In the genomic region with DNA sequence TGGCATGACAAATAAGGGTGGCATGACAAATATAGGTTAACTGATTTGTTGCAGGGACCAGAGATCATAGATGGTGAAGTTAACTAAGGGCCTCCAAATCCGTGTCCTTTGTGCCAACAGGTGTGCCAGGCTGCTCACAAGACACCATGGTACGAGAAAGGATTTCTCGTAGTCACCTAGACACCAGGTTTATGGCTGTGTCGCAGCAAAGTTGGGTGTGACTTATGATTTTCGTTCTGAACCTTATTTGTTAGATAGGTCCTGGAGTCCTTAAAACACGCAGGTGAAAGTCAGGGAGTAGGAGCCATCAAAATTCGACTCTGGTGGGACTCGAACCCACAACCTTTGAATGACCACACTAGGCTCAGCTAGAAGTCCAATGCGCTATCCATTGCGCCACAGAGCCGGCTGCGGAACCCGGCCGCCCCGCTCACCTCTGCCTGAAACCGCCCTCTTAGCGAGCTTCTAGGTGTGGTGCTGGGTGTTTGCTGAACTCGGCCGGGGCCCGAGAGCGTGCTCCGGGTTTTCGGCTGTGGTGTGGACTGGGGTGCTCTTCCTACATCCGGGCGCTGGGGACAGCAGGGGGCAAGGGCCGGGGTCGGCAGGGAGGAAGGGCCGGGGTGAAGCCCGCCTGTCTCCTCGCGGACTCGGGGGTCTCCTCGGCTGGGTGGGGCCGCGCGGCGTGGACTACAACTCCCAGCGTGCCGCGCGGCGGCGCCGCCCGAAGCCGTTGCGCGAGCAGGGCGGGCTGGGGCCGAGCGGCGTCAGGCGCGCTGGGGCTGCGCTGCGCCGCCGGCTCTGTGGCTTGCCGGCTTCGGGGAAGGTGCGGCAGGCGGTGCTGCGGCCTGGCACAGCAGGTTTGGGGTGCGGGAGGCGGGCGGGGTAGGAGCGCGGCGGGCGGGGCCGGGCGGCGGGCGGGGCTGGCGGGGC, we compare ENCODE assay signal across 1 cellular context.
A peak's percentile ranks its signal among the peaks of the same experiment; 100 is the strongest.
TF ChIP-seq lines count a peak whose summit lies in the region.

Gene SLC27A4 (plus strand): TSS at position 767 of the 930 bp plus-strand sequence. CDS start 2,606 bp downstream, outside the sequence.

TF ChIP-seq in K562, 482 proteins besides CTCF, POLR2A, EP300 and RAD21 (continued from another document and continues in another):
- peak; percentile 40; the same call in 1 of the 2 replicates for TF ChIP-seq FOXP1 (CRISPR knock-in tag; IDR thresholded peaks at IDR 0.05)
- peak; percentile 43; the same call in 1 of the 2 replicates for TF ChIP-seq ZNF583 (CRISPR knock-in tag; IDR thresholded peaks at IDR 0.05)
- TF ChIP-seq EGR1 (conservative IDR thresholded peaks at IDR 0.05) = peak; percentile 60
- TF ChIP-seq ZHX1 (conservative IDR thresholded peaks at IDR 0.05; ENCODE audit: low read length) = no peak
- TF ChIP-seq ARNT (IDR thresholded peaks at IDR 0.05) = peak in 1 of 2 experiments; percentile 90; a peak in 1 of 4 replicates
- TF ChIP-seq MCM7 (IDR thresholded peaks at IDR 0.05) = no peak
- TF ChIP-seq FOXK2 (conservative IDR thresholded peaks at IDR 0.05 in 1 of 2, IDR thresholded peaks at IDR 0.05 in 1 of 2; ENCODE audit: low read depth in 2 of 2) = no peak; a peak in 2 of 4 replicates
- no peak for TF ChIP-seq NFYB (IDR thresholded peaks at IDR 0.05; ENCODE audit: extremely low read depth, insufficient read length)
- TF ChIP-seq ZNF408 (CRISPR knock-in tag; IDR thresholded peaks at IDR 0.05; ENCODE audit: low read depth) = no peak
- TF ChIP-seq TOE1 (IDR thresholded peaks at IDR 0.05; ENCODE audit: borderline replicate concordance) = no peak
- TF ChIP-seq TOE1 (CRISPR knock-in tag; IDR thresholded peaks at IDR 0.05; ENCODE audit: borderline replicate concordance, low read depth) = peak; percentile 88
- 0 out of 2 replicates have a peak, but pooled peaks have one; percentile 25 for TF ChIP-seq SREBF1 (IDR thresholded peaks at IDR 0.05; ENCODE audit: borderline replicate concordance, low read depth, low read length)
- TF ChIP-seq CBX2 (IDR thresholded peaks at IDR 0.05; ENCODE audit: insufficient read depth, low read length, poor library complexity, severe bottlenecking) = no peak
- no peak for TF ChIP-seq COPS2 (conservative IDR thresholded peaks at IDR 0.05)
- no peak; the same call in 1 of the 2 replicates for TF ChIP-seq ZNF830 (CRISPR knock-in tag; IDR thresholded peaks at IDR 0.05)
- TF ChIP-seq, protein P1, sequence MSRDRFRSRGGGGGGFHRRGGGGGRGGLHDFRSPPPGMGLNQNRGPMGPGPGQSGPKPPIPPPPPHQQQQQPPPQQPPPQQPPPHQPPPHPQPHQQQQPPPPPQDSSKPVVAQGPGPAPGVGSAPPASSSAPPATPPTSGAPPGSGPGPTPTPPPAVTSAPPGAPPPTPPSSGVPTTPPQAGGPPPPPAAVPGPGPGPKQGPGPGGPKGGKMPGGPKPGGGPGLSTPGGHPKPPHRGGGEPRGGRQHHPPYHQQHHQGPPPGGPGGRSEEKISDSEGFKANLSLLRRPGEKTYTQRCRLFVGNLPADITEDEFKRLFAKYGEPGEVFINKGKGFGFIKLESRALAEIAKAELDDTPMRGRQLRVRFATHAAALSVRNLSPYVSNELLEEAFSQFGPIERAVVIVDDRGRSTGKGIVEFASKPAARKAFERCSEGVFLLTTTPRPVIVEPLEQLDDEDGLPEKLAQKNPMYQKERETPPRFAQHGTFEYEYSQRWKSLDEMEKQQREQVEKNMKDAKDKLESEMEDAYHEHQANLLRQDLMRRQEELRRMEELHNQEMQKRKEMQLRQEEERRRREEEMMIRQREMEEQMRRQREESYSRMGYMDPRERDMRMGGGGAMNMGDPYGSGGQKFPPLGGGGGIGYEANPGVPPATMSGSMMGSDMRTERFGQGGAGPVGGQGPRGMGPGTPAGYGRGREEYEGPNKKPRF (IDR thresholded peaks at IDR 0.05; ENCODE audit: low read depth, low read length) = no peak
- TF ChIP-seq, protein P2, sequence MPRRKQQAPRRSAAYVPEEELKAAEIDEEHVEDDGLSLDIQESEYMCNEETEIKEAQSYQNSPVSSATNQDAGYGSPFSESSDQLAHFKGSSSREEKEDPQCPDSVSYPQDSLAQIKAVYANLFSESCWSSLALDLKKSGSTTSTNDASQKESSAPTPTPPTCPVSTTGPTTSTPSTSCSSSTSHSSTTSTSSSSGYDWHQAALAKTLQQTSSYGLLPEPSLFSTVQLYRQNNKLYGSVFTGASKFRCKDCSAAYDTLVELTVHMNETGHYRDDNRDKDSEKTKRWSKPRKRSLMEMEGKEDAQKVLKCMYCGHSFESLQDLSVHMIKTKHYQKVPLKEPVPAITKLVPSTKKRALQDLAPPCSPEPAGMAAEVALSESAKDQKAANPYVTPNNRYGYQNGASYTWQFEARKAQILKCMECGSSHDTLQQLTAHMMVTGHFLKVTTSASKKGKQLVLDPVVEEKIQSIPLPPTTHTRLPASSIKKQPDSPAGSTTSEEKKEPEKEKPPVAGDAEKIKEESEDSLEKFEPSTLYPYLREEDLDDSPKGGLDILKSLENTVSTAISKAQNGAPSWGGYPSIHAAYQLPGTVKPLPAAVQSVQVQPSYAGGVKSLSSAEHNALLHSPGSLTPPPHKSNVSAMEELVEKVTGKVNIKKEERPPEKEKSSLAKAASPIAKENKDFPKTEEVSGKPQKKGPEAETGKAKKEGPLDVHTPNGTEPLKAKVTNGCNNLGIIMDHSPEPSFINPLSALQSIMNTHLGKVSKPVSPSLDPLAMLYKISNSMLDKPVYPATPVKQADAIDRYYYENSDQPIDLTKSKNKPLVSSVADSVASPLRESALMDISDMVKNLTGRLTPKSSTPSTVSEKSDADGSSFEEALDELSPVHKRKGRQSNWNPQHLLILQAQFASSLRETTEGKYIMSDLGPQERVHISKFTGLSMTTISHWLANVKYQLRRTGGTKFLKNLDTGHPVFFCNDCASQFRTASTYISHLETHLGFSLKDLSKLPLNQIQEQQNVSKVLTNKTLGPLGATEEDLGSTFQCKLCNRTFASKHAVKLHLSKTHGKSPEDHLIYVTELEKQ (CRISPR knock-in tag; IDR thresholded peaks at IDR 0.05) = no peak
- no peak; the same call in 1 of the 2 replicates for TF ChIP-seq PHB2 (IDR thresholded peaks at IDR 0.05; ENCODE audit: low read depth)
- no peak for TF ChIP-seq CSDE1 (IDR thresholded peaks at IDR 0.05)
- TF ChIP-seq ZBTB26 (CRISPR knock-in tag; IDR thresholded peaks at IDR 0.05) = 0 out of 2 replicates have a peak, but pooled peaks have one; percentile 41
- TF ChIP-seq MAFK (IDR thresholded peaks at IDR 0.05; ENCODE audit: low read length) = 0 out of 2 replicates have a peak, but pooled peaks have one; percentile 11
- TF ChIP-seq CBFA2T3 (IDR thresholded peaks at IDR 0.05) = peak; percentile 20
- TF ChIP-seq ZNF133 (CRISPR knock-in tag; IDR thresholded peaks at IDR 0.05) = no peak
- TF ChIP-seq, protein P3, sequence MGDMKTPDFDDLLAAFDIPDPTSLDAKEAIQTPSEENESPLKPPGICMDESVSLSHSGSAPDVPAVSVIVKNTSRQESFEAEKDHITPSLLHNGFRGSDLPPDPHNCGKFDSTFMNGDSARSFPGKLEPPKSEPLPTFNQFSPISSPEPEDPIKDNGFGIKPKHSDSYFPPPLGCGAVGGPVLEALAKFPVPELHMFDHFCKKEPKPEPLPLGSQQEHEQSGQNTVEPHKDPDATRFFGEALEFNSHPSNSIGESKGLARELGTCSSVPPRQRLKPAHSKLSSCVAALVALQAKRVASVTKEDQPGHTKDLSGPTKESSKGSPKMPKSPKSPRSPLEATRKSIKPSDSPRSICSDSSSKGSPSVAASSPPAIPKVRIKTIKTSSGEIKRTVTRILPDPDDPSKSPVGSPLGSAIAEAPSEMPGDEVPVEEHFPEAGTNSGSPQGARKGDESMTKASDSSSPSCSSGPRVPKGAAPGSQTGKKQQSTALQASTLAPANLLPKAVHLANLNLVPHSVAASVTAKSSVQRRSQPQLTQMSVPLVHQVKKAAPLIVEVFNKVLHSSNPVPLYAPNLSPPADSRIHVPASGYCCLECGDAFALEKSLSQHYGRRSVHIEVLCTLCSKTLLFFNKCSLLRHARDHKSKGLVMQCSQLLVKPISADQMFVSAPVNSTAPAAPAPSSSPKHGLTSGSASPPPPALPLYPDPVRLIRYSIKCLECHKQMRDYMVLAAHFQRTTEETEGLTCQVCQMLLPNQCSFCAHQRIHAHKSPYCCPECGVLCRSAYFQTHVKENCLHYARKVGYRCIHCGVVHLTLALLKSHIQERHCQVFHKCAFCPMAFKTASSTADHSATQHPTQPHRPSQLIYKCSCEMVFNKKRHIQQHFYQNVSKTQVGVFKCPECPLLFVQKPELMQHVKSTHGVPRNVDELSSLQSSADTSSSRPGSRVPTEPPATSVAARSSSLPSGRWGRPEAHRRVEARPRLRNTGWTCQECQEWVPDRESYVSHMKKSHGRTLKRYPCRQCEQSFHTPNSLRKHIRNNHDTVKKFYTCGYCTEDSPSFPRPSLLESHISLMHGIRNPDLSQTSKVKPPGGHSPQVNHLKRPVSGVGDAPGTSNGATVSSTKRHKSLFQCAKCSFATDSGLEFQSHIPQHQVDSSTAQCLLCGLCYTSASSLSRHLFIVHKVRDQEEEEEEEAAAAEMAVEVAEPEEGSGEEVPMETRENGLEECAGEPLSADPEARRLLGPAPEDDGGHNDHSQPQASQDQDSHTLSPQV (IDR thresholded peaks at IDR 0.05) = no peak
- no peak for TF ChIP-seq ZFP30 (CRISPR knock-in tag; IDR thresholded peaks at IDR 0.05; ENCODE audit: borderline replicate concordance)
- no peak for TF ChIP-seq ZBTB1 (CRISPR knock-in tag; IDR thresholded peaks at IDR 0.05; ENCODE audit: borderline replicate concordance, low read depth)
- no peak for TF ChIP-seq ZNF174 (CRISPR knock-in tag; IDR thresholded peaks at IDR 0.05)
- TF ChIP-seq, protein P4, sequence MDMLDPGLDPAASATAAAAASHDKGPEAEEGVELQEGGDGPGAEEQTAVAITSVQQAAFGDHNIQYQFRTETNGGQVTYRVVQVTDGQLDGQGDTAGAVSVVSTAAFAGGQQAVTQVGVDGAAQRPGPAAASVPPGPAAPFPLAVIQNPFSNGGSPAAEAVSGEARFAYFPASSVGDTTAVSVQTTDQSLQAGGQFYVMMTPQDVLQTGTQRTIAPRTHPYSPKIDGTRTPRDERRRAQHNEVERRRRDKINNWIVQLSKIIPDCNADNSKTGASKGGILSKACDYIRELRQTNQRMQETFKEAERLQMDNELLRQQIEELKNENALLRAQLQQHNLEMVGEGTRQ (CRISPR knock-in tag; IDR thresholded peaks at IDR 0.05) = no peak
- TF ChIP-seq RBM15 (IDR thresholded peaks at IDR 0.05; ENCODE audit: insufficient read depth, low read length) = no peak
- TF ChIP-seq ZNF143 (CRISPR knock-in tag; IDR thresholded peaks at IDR 0.05) = peak; percentile 89
- no peak for TF ChIP-seq SIRT6 (IDR thresholded peaks at IDR 0.05; ENCODE audit: low read depth, low read length)
- TF ChIP-seq, protein P5, sequence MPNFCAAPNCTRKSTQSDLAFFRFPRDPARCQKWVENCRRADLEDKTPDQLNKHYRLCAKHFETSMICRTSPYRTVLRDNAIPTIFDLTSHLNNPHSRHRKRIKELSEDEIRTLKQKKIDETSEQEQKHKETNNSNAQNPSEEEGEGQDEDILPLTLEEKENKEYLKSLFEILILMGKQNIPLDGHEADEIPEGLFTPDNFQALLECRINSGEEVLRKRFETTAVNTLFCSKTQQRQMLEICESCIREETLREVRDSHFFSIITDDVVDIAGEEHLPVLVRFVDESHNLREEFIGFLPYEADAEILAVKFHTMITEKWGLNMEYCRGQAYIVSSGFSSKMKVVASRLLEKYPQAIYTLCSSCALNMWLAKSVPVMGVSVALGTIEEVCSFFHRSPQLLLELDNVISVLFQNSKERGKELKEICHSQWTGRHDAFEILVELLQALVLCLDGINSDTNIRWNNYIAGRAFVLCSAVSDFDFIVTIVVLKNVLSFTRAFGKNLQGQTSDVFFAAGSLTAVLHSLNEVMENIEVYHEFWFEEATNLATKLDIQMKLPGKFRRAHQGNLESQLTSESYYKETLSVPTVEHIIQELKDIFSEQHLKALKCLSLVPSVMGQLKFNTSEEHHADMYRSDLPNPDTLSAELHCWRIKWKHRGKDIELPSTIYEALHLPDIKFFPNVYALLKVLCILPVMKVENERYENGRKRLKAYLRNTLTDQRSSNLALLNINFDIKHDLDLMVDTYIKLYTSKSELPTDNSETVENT (CRISPR knock-in tag; IDR thresholded peaks at IDR 0.05) = 0 out of 2 replicates have a peak, but pooled peaks have one; percentile 73
- no peak for TF ChIP-seq CCNT2 (IDR thresholded peaks at IDR 0.05; ENCODE audit: borderline replicate concordance, extremely low read depth, insufficient read length, low read depth, low read length)
- TF ChIP-seq THRB (CRISPR knock-in tag; conservative IDR thresholded peaks at IDR 0.05) = 0 out of 2 replicates have a peak, but pooled peaks have one; percentile 2
- TF ChIP-seq SMARCA5 (IDR thresholded peaks at IDR 0.05) = no peak
- TF ChIP-seq TCF7 (IDR thresholded peaks at IDR 0.05; ENCODE audit: borderline replicate concordance) = no peak
- no peak for TF ChIP-seq XRCC5 (IDR thresholded peaks at IDR 0.05; ENCODE audit: low read depth, low read length)
- TF ChIP-seq ZNF551 (CRISPR knock-in tag; IDR thresholded peaks at IDR 0.05) = no peak
- TF ChIP-seq NEUROD1 (IDR thresholded peaks at IDR 0.05; ENCODE audit: borderline replicate concordance, low read depth, low read length, partially characterized antibody) = no peak
